In genomic region chr15:59138243-59138642, GRCh38 we compare ENCODE assay signal across 1 cellular context.
TF ChIP-seq lines count a peak whose summit lies in the region.

No MANE protein-coding gene starts in this region.

TF ChIP-seq in K562, 482 proteins besides CTCF, POLR2A, EP300 and RAD21 (continued from another document and continues in another):
- TF ChIP-seq ZNF592 (IDR thresholded peaks at IDR 0.05) (peak; percentile 67; the same call in 1 of the 2 replicates), ZFP36 (IDR thresholded peaks at IDR 0.05; ENCODE audit: low read depth, low read length, partially characterized antibody) (peak; percentile 11), SAP30 (IDR thresholded peaks at IDR 0.05; ENCODE audit: borderline replicate concordance, insufficient read depth, low read depth, low read length, poor library complexity, severe bottlenecking) (no peak), TOE1 (IDR thresholded peaks at IDR 0.05; ENCODE audit: borderline replicate concordance) (peak; percentile 72), TOE1 (CRISPR knock-in tag; IDR thresholded peaks at IDR 0.05; ENCODE audit: borderline replicate concordance, low read depth) (no peak), MAFK (IDR thresholded peaks at IDR 0.05; ENCODE audit: low read length) (no peak), MGA (IDR thresholded peaks at IDR 0.05) (peak; percentile 73), OTX1 (CRISPR knock-in tag; IDR thresholded peaks at IDR 0.05) (no peak), ZNF280B (CRISPR knock-in tag; IDR thresholded peaks at IDR 0.05) (no peak), ARID1B (IDR thresholded peaks at IDR 0.05) (peak; percentile 38), FOXJ3 (CRISPR knock-in tag; IDR thresholded peaks at IDR 0.05) (no peak), CBX1 (IDR thresholded peaks at IDR 0.05; ENCODE audit: low read depth) (0 out of 2 replicates have a peak, but pooled peaks have one; percentile 62), TFE3 (CRISPR knock-in tag; IDR thresholded peaks at IDR 0.05) (no peak), SMARCA4 (IDR thresholded peaks at IDR 0.05) (0 out of 2 replicates have a peak, but pooled peaks have one; percentile 20), CREB5 (CRISPR knock-in tag; IDR thresholded peaks at IDR 0.05) (0 out of 2 replicates have a peak, but pooled peaks have one; percentile 46), ZBTB33 (CRISPR knock-in tag; IDR thresholded peaks at IDR 0.05) (peak; percentile 95), NR4A1 (CRISPR knock-in tag; IDR thresholded peaks at IDR 0.05) (no peak), NR4A1 (tag; IDR thresholded peaks at IDR 0.05) (0 out of 2 replicates have a peak, but pooled peaks have one; percentile 10), ZNF277 (CRISPR knock-in tag; IDR thresholded peaks at IDR 0.05; ENCODE audit: borderline replicate concordance) (no peak), ZBTB7A (IDR thresholded peaks at IDR 0.05; ENCODE audit: borderline replicate concordance, control insufficient read depth, low read depth, low read length) (peak; percentile 25; the same call in 1 of the 2 replicates), CBX3 (IDR thresholded peaks at IDR 0.05; ENCODE audit: borderline replicate concordance in 1 of 2, low read length in 2 of 2) (peak in 1 of 2 experiments; percentile 86; a peak in 2 of 3 replicates), DMBX1 (CRISPR knock-in tag; IDR thresholded peaks at IDR 0.05; ENCODE audit: borderline replicate concordance) (0 out of 2 replicates have a peak, but pooled peaks have one; percentile 53), CBX5 (IDR thresholded peaks at IDR 0.05; ENCODE audit: borderline replicate concordance, low read depth) (0 out of 2 replicates have a peak, but pooled peaks have one; percentile 49), ARID2 (IDR thresholded peaks at IDR 0.05) (no peak), HDAC3 (IDR thresholded peaks at IDR 0.05; ENCODE audit: borderline replicate concordance, partially characterized antibody) (peak; percentile 59), TAF1 (IDR thresholded peaks at IDR 0.05; ENCODE audit: control insufficient read depth, extremely low read depth, insufficient read depth, low read length, severe bottlenecking) (no peak), ETS2 (tag; IDR thresholded peaks at IDR 0.05; ENCODE audit: borderline replicate concordance, poor library complexity, severe bottlenecking) (no peak), ZNF24 (IDR thresholded peaks at IDR 0.05) (peak; percentile 54; the same call in 1 of the 2 replicates), BHLHE40 (IDR thresholded peaks at IDR 0.05; ENCODE audit: low read length) (peak; percentile 50; the same call in 1 of the 2 replicates), FOXM1 (IDR thresholded peaks at IDR 0.05; ENCODE audit: low read depth) (0 out of 2 replicates have a peak, but pooled peaks have one; percentile 54), FOXM1 (CRISPR knock-in tag; IDR thresholded peaks at IDR 0.05; ENCODE audit: low read depth) (no peak), SMARCC2 (IDR thresholded peaks at IDR 0.05; ENCODE audit: low read depth) (no peak), FOXJ2 (tag; IDR thresholded peaks at IDR 0.05) (0 out of 2 replicates have a peak, but pooled peaks have one; percentile 52)
